Comparison of ENCODE assay signal across 8 cellular contexts in genomic region chr6:33711140-33712129, GRCh38. TPM values are rescaled to one million over a fixed set of nuclear protein-coding genes. Genes with fewer than 3 reads are reported as not detected.
DNase-seq lines count a peak whose midpoint lies in the region; ATAC-seq and TF ChIP-seq lines count a peak whose summit lies in the region.

TSS of gene UQCC2 (minus strand) at chr6:33711700. CDS start at chr6:33711686, 14 bp downstream.

- DNase-seq in Daoy (ENCODE audit: low read depth) = peak; percentile 99
- peak; percentile 98 for DNase-seq in GM23338 (ENCODE audit: low spot score)
- peak; percentile 98 for DNase-seq in RPMI8226
- peak; percentile 93 to 95 for DNase-seq in activated T-helper 1 cell treated with anti-CD3 and anti-CD28 coated beads, Interleukin-2, amount 50 U/mL, for 16 hours (ENCODE audit: low read depth in 1 of 2, low spot score in 1 of 2)
- DNase-seq in fibroblast of lung (ENCODE audit: low read depth in 2 of 2) = peak; percentile 91 to 96
- DNase-seq in naive thymus-derived CD8-positive, alpha-beta T cell = peak; percentile 94 to 99 (median 98)
- DNase-seq in stimulated activated naive CD4-positive, alpha-beta T cell (lab: John Stamatoyannopoulos, UW) = peak; percentile 92 to 99 (median 96)

- H4K20me1 ChIP-seq in GM23338 (replicated peaks; ENCODE audit: insufficient read depth) (peaks cover 18% of the 10 kb centered on the region), fibroblast of lung (ENCODE audit: control insufficient read depth, extremely low read depth, insufficient read depth, low read length) (no peaks in the 10 kb centered on the region)

- POLR2A ChIA-PET in naive thymus-derived CD8-positive, alpha-beta T cell (lab: Charles Lee) = interaction anchor here (0.7 to 2.1 kb wide), 13 partner anchors 9 to 739 kb away, joined by 3 to 22 read pairs (median 6); partner anchors contain the start of genes BAK1, ITPR3 and LEMD2

- H3K4me1 Mint-ChIP-seq in GM23338 = peaks cover 37% of the 10 kb centered on the region
- peaks cover 20 to 44% (median 39%) of the 10 kb centered on the region in 4 donors for H3K4me1 Mint-ChIP-seq in naive thymus-derived CD8-positive, alpha-beta T cell

- H3K9ac ChIP-seq in fibroblast of lung (ENCODE audit: insufficient read depth, low read length) = peak within 1 kb of the TSS; percentile 83

- H2AFZ ChIP-seq in GM23338 (peak within 1 kb of the TSS; percentile 97; the same call in 1 of the 2 replicates), fibroblast of lung (ENCODE audit: low read length) (peak within 1 kb of the TSS; percentile 95)

- ATAC-seq in GM23338 = peak; percentile 96
- ATAC-seq in naive thymus-derived CD8-positive, alpha-beta T cell = peak; percentile 92 to 93

- H3K4me1 ChIP-seq in GM23338 (ENCODE audit: insufficient read depth) (peaks cover 10% of the 10 kb centered on the region), fibroblast of lung (ENCODE audit: control insufficient read depth, extremely low read depth, insufficient read depth, low read length) (peaks cover 5% of the 10 kb centered on the region)

- H3F3A ChIP-seq in GM23338 (replicated peaks; ENCODE audit: low read depth) = no peaks in the 10 kb centered on the region; the same call in 1 of the 2 replicates

- peak within 1 kb of the TSS; percentile 98 for H3K27ac Mint-ChIP-seq in GM23338
- peak within 1 kb of the TSS; percentile 86 to 99 (median 99) for H3K27ac Mint-ChIP-seq in naive thymus-derived CD8-positive, alpha-beta T cell

- H3K27ac ChIP-seq in GM23338 (ENCODE audit: low read depth) (peak within 1 kb of the TSS; percentile 97), fibroblast of lung (ENCODE audit: insufficient read depth, low read length) (peak within 1 kb of the TSS; percentile 89)

- H3K4me3 ChIP-seq in GM23338 = peak within 1 kb of the TSS; percentile 74
- peak within 1 kb of the TSS; percentile 66 to 97 (median 74) for H3K4me3 ChIP-seq in fibroblast of lung (replicated peaks in 1 of 4; ENCODE audit: control extremely low read depth in 1 of 4, insufficient read depth in 1 of 4, low read depth in 3 of 4, low read length in 4 of 4)

- H3K4me3 Mint-ChIP-seq in GM23338 = peak within 1 kb of the TSS; percentile 88
- H3K4me3 Mint-ChIP-seq in naive thymus-derived CD8-positive, alpha-beta T cell = peak within 1 kb of the TSS; percentile 96 to 99 (median 98)

- no peaks in the 10 kb centered on the region for H3K9me3 ChIP-seq in fibroblast of lung (ENCODE audit: control insufficient read depth, insufficient read depth, low read depth, low read length)

- no peaks in the 10 kb centered on the region for H3K27me3 ChIP-seq in GM23338 (ENCODE audit: insufficient read depth)
- H3K27me3 ChIP-seq in fibroblast of lung (ENCODE audit: control insufficient read depth, insufficient read depth, low read length) = no peaks in the 10 kb centered on the region

- H3K4me2 ChIP-seq in GM23338 = peak within 1 kb of the TSS; percentile 80
- H3K4me2 ChIP-seq in fibroblast of lung (ENCODE audit: extremely low read depth, insufficient read depth, low read length) = peak within 1 kb of the TSS; percentile 98

- peaks cover 21% of the 10 kb centered on the region for H3K36me3 ChIP-seq in GM23338 (ENCODE audit: insufficient read depth)
- H3K36me3 ChIP-seq in fibroblast of lung (ENCODE audit: control insufficient read depth, insufficient read depth, low read length) = peaks cover 3% of the 10 kb centered on the region

- H3K27me3 Mint-ChIP-seq in GM23338 (ENCODE audit: insufficient read depth, low read depth, poor library complexity) = peaks cover 14% of the 10 kb centered on the region
- no peaks in the 10 kb centered on the region for H3K27me3 Mint-ChIP-seq in naive thymus-derived CD8-positive, alpha-beta T cell

- no peaks in the 10 kb centered on the region for H3K9me3 Mint-ChIP-seq in GM23338
- no peaks in the 10 kb centered on the region for H3K9me3 Mint-ChIP-seq in naive thymus-derived CD8-positive, alpha-beta T cell

- H3K9me2 ChIP-seq in GM23338 (ENCODE audit: insufficient read depth) = no peaks in the 10 kb centered on the region

- TF ChIP-seq CTCF in GM23338 (conservative IDR thresholded peaks at IDR 0.05; ENCODE audit: low read depth in 2 of 2) = peak; percentile 46 to 87
- peak; percentile 62 for TF ChIP-seq CTCF in LNCAP (IDR thresholded peaks at IDR 0.05)
- peak; percentile 64 to 67 for TF ChIP-seq CTCF in fibroblast of lung (conservative IDR thresholded peaks at IDR 0.05 in 1 of 2, IDR thresholded peaks at IDR 0.05 in 1 of 2; ENCODE audit: low read depth in 1 of 2, low read length in 2 of 2)

- H3K79me2 ChIP-seq in GM23338 (replicated peaks; ENCODE audit: insufficient read depth) = peaks cover 13% of the 10 kb centered on the region
- H3K79me2 ChIP-seq in fibroblast of lung (ENCODE audit: control insufficient read depth, insufficient read depth, low read length) = peaks cover 10% of the 10 kb centered on the region

- peaks cover 37% of the 10 kb centered on the region for H3K36me3 Mint-ChIP-seq in GM23338 (ENCODE audit: low read depth)
- peaks cover 0 to 29% (median 0%) of the 10 kb centered on the region in 3 donors for H3K36me3 Mint-ChIP-seq in naive thymus-derived CD8-positive, alpha-beta T cell

TF ChIP-seq in GM23338, 12 proteins besides CTCF, POLR2A, EP300 and RAD21:
- TF ChIP-seq POLR2AphosphoS5 (IDR thresholded peaks at IDR 0.05; ENCODE audit: low read depth) (peak; percentile 92), ZNF462 (CRISPR knock-in tag; IDR thresholded peaks at IDR 0.05) (no peak), CREB1 (CRISPR knock-in tag; IDR thresholded peaks at IDR 0.05; ENCODE audit: low read depth) (0 out of 2 replicates have a peak, but pooled peaks have one; percentile 4)

RNA-seq across cellular contexts. Expression of gene UQCC2, which starts in this region (rescaled TPM):
- total RNA-seq in Daoy (2014; rRNA removed; shearing (Covaris generic)) = 97.6 and 115 TPM in 2 replicates
- total RNA-seq in GM23338 (2014; rRNA removed; shearing (Covaris generic)) = 33.9 and 48.9 TPM in 2 replicates
- polyA plus RNA-seq in GM23338 (2016; fragmentation: Nextera tagmentation; extraction: Ambion mirVana) (379 and 450 TPM in 2 replicates), fibroblast of lung (33.8 and 48.3 TPM in 2 replicates)
- 22.9 and 36.5 TPM in 2 replicates for total RNA-seq in fibroblast of lung
- 154 and 209 TPM in 2 replicates for polyA plus RNA-seq in fibroblast of lung (2012)
- 11.2 and 13.9 TPM in 2 replicates for polyA minus RNA-seq in fibroblast of lung (ENCODE audit: low replicate concordance)
- 10 to 100 TPM; 23.3 to 24.7 TPM for total RNA-seq in naive thymus-derived CD8-positive, alpha-beta T cell
- polyA plus RNA-seq in naive thymus-derived CD8-positive, alpha-beta T cell = 10 to 100 TPM; 44.4 to 57.7 (median 56.2) TPM

Comparison
In these comparisons a context has a peak if more than half of its experiments do, and no peak if none do; other contexts are left out.
1. Peak in every context shown above with its lines: DNase-seq, ATAC-seq, H3K4me3 ChIP-seq and H3K27ac ChIP-seq.